In genomic region chr16:28610595-28611270, GRCh38 we compare ENCODE assay signal across 1 cellular context.
TF ChIP-seq lines count a peak whose summit lies in the region.

No MANE protein-coding gene starts in this region.

TF ChIP-seq in HepG2, 621 proteins besides CTCF, POLR2A, EP300 and RAD21 (continued from another document and continues in another):
- no peak for TF ChIP-seq ETS1 (CRISPR knock-in tag; IDR thresholded peaks at IDR 0.05)
- no peak for TF ChIP-seq ZMYM4 (CRISPR knock-in tag; IDR thresholded peaks at IDR 0.05)
- peak; percentile 33; the same call in 1 of the 2 replicates for TF ChIP-seq FOXA3 (CRISPR knock-in tag; IDR thresholded peaks at IDR 0.05)
- no peak for TF ChIP-seq SNAPC5 (CRISPR knock-in tag; IDR thresholded peaks at IDR 0.05; ENCODE audit: borderline replicate concordance)
- no peak for TF ChIP-seq FOXP1 (IDR thresholded peaks at IDR 0.05)
- peak; percentile 18; the same call in 1 of the 2 replicates for TF ChIP-seq FOXP1 (CRISPR knock-in tag; IDR thresholded peaks at IDR 0.05)
- peak; percentile 74 for TF ChIP-seq HNF4A (CRISPR knock-in tag; IDR thresholded peaks at IDR 0.05)
- peak; percentile 24; the same call in 1 of the 2 replicates for TF ChIP-seq TFE3 (CRISPR knock-in tag; IDR thresholded peaks at IDR 0.05)
- no peak; the same call in 1 of the 2 replicates for TF ChIP-seq TFAP4 (IDR thresholded peaks at IDR 0.05; ENCODE audit: borderline replicate concordance, low read depth)
- TF ChIP-seq SYNCRIP (IDR thresholded peaks at IDR 0.05; ENCODE audit: insufficient read depth, low read depth, low read length), result no peak
- TF ChIP-seq ZNF576 (CRISPR knock-in tag; IDR thresholded peaks at IDR 0.05), result no peak
- TF ChIP-seq MZF1 (CRISPR knock-in tag; IDR thresholded peaks at IDR 0.05; ENCODE audit: borderline replicate concordance), result no peak
- TF ChIP-seq FOXA1 (IDR thresholded peaks at IDR 0.05), result no peak
- no peak for TF ChIP-seq FOXA1 (CRISPR knock-in tag; IDR thresholded peaks at IDR 0.05)
- TF ChIP-seq REXO4 (CRISPR knock-in tag; IDR thresholded peaks at IDR 0.05; ENCODE audit: borderline replicate concordance), result no peak
- TF ChIP-seq PATZ1 (CRISPR knock-in tag; IDR thresholded peaks at IDR 0.05), result peak; percentile 27; the same call in 1 of the 2 replicates
- 0 out of 2 replicates have a peak, but pooled peaks have one; percentile 8 for TF ChIP-seq ZBTB7B (CRISPR knock-in tag; IDR thresholded peaks at IDR 0.05)
- TF ChIP-seq BCL3 (CRISPR knock-in tag; IDR thresholded peaks at IDR 0.05), result peak; percentile 75; the same call in 1 of the 2 replicates
- no peak for TF ChIP-seq GMEB1 (CRISPR knock-in tag; IDR thresholded peaks at IDR 0.05; ENCODE audit: borderline replicate concordance)
- no peak for TF ChIP-seq TRIM24 (CRISPR knock-in tag; IDR thresholded peaks at IDR 0.05)
- TF ChIP-seq ZNF619 (CRISPR knock-in tag; IDR thresholded peaks at IDR 0.05), result no peak
- peak; percentile 73; the same call in 1 of the 2 replicates for TF ChIP-seq SPEN (CRISPR knock-in tag; IDR thresholded peaks at IDR 0.05; ENCODE audit: low read depth)
- 0 out of 2 replicates have a peak, but pooled peaks have one; percentile 30 for TF ChIP-seq ZNF263 (CRISPR knock-in tag; IDR thresholded peaks at IDR 0.05)
- peak; percentile 39; the same call in 1 of the 2 replicates for TF ChIP-seq ZNF772 (CRISPR knock-in tag; IDR thresholded peaks at IDR 0.05)
- no peak for TF ChIP-seq ZNF329 (CRISPR knock-in tag; IDR thresholded peaks at IDR 0.05; ENCODE audit: low read depth)
- TF ChIP-seq ZNF678 (CRISPR knock-in tag; IDR thresholded peaks at IDR 0.05), result 0 out of 2 replicates have a peak, but pooled peaks have one; percentile 47
- no peak for TF ChIP-seq NCOA5 (CRISPR knock-in tag; IDR thresholded peaks at IDR 0.05)
- TF ChIP-seq TCF12 (IDR thresholded peaks at IDR 0.05), result no peak
- TF ChIP-seq TCF12 (CRISPR knock-in tag; IDR thresholded peaks at IDR 0.05), result no peak
- peak; percentile 37; the same call in 1 of the 2 replicates for TF ChIP-seq ZNF335 (CRISPR knock-in tag; IDR thresholded peaks at IDR 0.05)
- no peak for TF ChIP-seq RELA (CRISPR knock-in tag; IDR thresholded peaks at IDR 0.05)
- no peak for TF ChIP-seq TRIM22 (IDR thresholded peaks at IDR 0.05)
- no peak for TF ChIP-seq TCF7 (IDR thresholded peaks at IDR 0.05; ENCODE audit: low read depth)
- no peak for TF ChIP-seq AHR (CRISPR knock-in tag; IDR thresholded peaks at IDR 0.05)
- no peak for TF ChIP-seq ZNF512B (CRISPR knock-in tag; IDR thresholded peaks at IDR 0.05; ENCODE audit: borderline replicate concordance)
- no peak for TF ChIP-seq ZBTB37 (CRISPR knock-in tag; IDR thresholded peaks at IDR 0.05)
- no peak for TF ChIP-seq BRD4 (CRISPR knock-in tag; IDR thresholded peaks at IDR 0.05)
- peak; percentile 34; the same call in 1 of the 2 replicates for TF ChIP-seq ATF7-NPFF (CRISPR knock-in tag; IDR thresholded peaks at IDR 0.05; ENCODE audit: low read depth)
- 0 out of 2 replicates have a peak, but pooled peaks have one; percentile 16 for TF ChIP-seq ETV5 (CRISPR knock-in tag; IDR thresholded peaks at IDR 0.05; ENCODE audit: borderline replicate concordance)
- peak; percentile 15; the same call in 1 of the 2 replicates for TF ChIP-seq RCOR2 (CRISPR knock-in tag; IDR thresholded peaks at IDR 0.05)
- no peak for TF ChIP-seq RBAK (CRISPR knock-in tag; IDR thresholded peaks at IDR 0.05)
- TF ChIP-seq CREBL2 (CRISPR knock-in tag; IDR thresholded peaks at IDR 0.05; ENCODE audit: borderline replicate concordance), result peak; percentile 55; the same call in 1 of the 2 replicates
- TF ChIP-seq WIZ (CRISPR knock-in tag; IDR thresholded peaks at IDR 0.05), result 0 out of 2 replicates have a peak, but pooled peaks have one; percentile 73
- TF ChIP-seq NR2F2 (IDR thresholded peaks at IDR 0.05; ENCODE audit: borderline replicate concordance, low read depth), result 0 out of 2 replicates have a peak, but pooled peaks have one; percentile 18
- no peak for TF ChIP-seq ZBTB3 (CRISPR knock-in tag; IDR thresholded peaks at IDR 0.05; ENCODE audit: borderline replicate concordance, low read depth)
- no peak for TF ChIP-seq GZF1 (CRISPR knock-in tag; IDR thresholded peaks at IDR 0.05)
- no peak for TF ChIP-seq GRHL1 (CRISPR knock-in tag; conservative IDR thresholded peaks at IDR 0.05)
- TF ChIP-seq DNMT3B (CRISPR knock-in tag; conservative IDR thresholded peaks at IDR 0.05), result no peak
- no peak; the same call in 1 of the 2 replicates for TF ChIP-seq ESRRA (CRISPR knock-in tag; IDR thresholded peaks at IDR 0.05; ENCODE audit: low read depth)
- TF ChIP-seq ZSCAN21 (CRISPR knock-in tag; IDR thresholded peaks at IDR 0.05; ENCODE audit: borderline replicate concordance), result 0 out of 2 replicates have a peak, but pooled peaks have one; percentile 46
- TF ChIP-seq MED8 (CRISPR knock-in tag; IDR thresholded peaks at IDR 0.05; ENCODE audit: insufficient replicate concordance), result no peak
